8 cellular contexts compared by ENCODE assay signal in genomic region chr10:120949511-120950102, GRCh38.
DNase-seq lines count a peak whose midpoint lies in the region; ATAC-seq and TF ChIP-seq lines count a peak whose summit lies in the region.

No MANE protein-coding gene starts in this region.

- H3K4me1 Mint-ChIP-seq in endothelial cell (ENCODE audit: unreplicated experiment) (peaks cover 11% of the 10 kb centered on the region), CD14-positive monocyte (peaks cover 4% of the 10 kb centered on the region)
- H3K4me1 Mint-ChIP-seq in natural killer cell treated with Interleukin-12 subunit alpha and Interleukin-12 subunit beta and Interleukin-15 and Interleukin-18, amount 100 ng/mL, for 72 hours (ENCODE audit: low read depth in 2 of 2) = no peaks in the 10 kb centered on the region

- H3K27ac Mint-ChIP-seq in endothelial cell (ENCODE audit: unreplicated experiment) (no peak overlapping the region), CD14-positive monocyte (peak overlapping the region in 1 of 7 donors; percentile 15)
- no peak overlapping the region for H3K27ac Mint-ChIP-seq in natural killer cell treated with Interleukin-12 subunit alpha and Interleukin-12 subunit beta and Interleukin-15 and Interleukin-18, amount 100 ng/mL, for 72 hours

- intact Hi-C loops in CD14-positive monocyte (cut with micrococcal nuclease) = loop anchor here (5.0 to 10.0 kb wide), 3 partner anchors 655 to 953 kb away; no protein-coding TSS in a partner anchor

- H3K27me3 Mint-ChIP-seq in endothelial cell (ENCODE audit: unreplicated experiment) = peaks cover 2% of the 10 kb centered on the region
- H3K27me3 Mint-ChIP-seq in natural killer cell treated with Interleukin-12 subunit alpha and Interleukin-12 subunit beta and Interleukin-15 and Interleukin-18, amount 100 ng/mL, for 72 hours = peaks cover 35 to 46% of the 10 kb centered on the region in 2 donors
- H3K27me3 Mint-ChIP-seq in CD14-positive monocyte (ENCODE audit: low read depth in 3 of 3) = peaks cover 53 to 77% (median 64%) of the 10 kb centered on the region in 3 donors

- H3K36me3 Mint-ChIP-seq in endothelial cell (ENCODE audit: low read depth, unreplicated experiment) = peaks cover 3% of the 10 kb centered on the region
- H3K36me3 Mint-ChIP-seq in natural killer cell treated with Interleukin-12 subunit alpha and Interleukin-12 subunit beta and Interleukin-15 and Interleukin-18, amount 100 ng/mL, for 72 hours = no peaks in the 10 kb centered on the region
- no peaks in the 10 kb centered on the region for H3K36me3 Mint-ChIP-seq in CD14-positive monocyte

- ATAC-seq in HG03521 (IDR thresholded peaks at IDR 0.05; ENCODE audit: unreplicated experiment) (peak; percentile 17), HG02610 (IDR thresholded peaks at IDR 0.05; ENCODE audit: unreplicated experiment) (no peak)
- ATAC-seq in natural killer cell treated with Interleukin-12 subunit alpha and Interleukin-12 subunit beta and Interleukin-15 and Interleukin-18, amount 100 ng/mL, for 72 hours = peak in 1 of 2 donors; percentile 34

- TF ChIP-seq CTCF in AG10803 (conservative IDR thresholded peaks at IDR 0.05; ENCODE audit: low read length) (no peak), endothelial cell (IDR thresholded peaks at IDR 0.05; ENCODE audit: unreplicated experiment) (no peak), CD14-positive monocyte (IDR thresholded peaks at IDR 0.05) (no peak)

- DNase-seq in AG10803 (ENCODE audit: low read depth) = no peak
- peak; percentile 19 for DNase-seq in endothelial cell (ENCODE audit: low spot score)
- DNase-seq in natural killer cell treated with Interleukin-12 subunit alpha and Interleukin-12 subunit beta and Interleukin-15 and Interleukin-18, amount 100 ng/mL, for 72 hours (ENCODE audit: low spot score) = no peak
- DNase-seq in GM19238 (ENCODE audit: insufficient read length, low spot score) = no peak
- DNase-seq in MV-4-11 (lab: John Stamatoyannopoulos, UW) = no peak
- DNase-seq in CD14-positive monocyte (ENCODE audit: low spot score) = no peak

- peak overlapping the region; percentile 51 for H3K4me3 Mint-ChIP-seq in endothelial cell (ENCODE audit: unreplicated experiment)
- H3K4me3 Mint-ChIP-seq in natural killer cell treated with Interleukin-12 subunit alpha and Interleukin-12 subunit beta and Interleukin-15 and Interleukin-18, amount 100 ng/mL, for 72 hours = peak overlapping the region; percentile 22
- H3K4me3 Mint-ChIP-seq in CD14-positive monocyte = peak overlapping the region in 1 of 2 donors; percentile 69

- peak overlapping the region; percentile 47 for H3K4me3 ChIP-seq in AG10803 (ENCODE audit: low read length)

- no peaks in the 10 kb centered on the region for H3K9me3 Mint-ChIP-seq in endothelial cell (ENCODE audit: unreplicated experiment)
- H3K9me3 Mint-ChIP-seq in natural killer cell treated with Interleukin-12 subunit alpha and Interleukin-12 subunit beta and Interleukin-15 and Interleukin-18, amount 100 ng/mL, for 72 hours = no peaks in the 10 kb centered on the region
- peaks cover 0 to 30% (median 22%) of the 10 kb centered on the region in 7 donors for H3K9me3 Mint-ChIP-seq in CD14-positive monocyte
